In the genomic region with DNA sequence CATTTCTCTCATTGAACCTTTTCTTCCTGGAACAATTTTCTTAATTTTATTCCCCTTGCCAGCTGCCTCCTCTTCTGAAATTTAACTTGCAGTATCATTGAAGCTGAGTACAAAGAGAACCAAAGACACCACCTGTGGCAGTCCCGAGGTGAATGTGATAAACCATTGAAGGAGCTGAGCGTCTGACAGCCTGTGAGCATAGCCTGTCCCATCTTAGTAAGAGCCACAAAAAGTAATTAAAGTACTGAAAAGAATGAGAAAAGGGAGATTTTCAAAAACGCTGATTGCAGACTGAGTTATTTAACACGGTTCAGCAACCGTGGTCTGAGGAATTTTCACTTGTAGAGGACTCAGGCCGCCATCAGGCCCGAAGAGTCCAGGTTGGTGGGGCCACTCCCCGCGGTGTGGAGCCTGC, we compare ENCODE assay signal across 9 cellular contexts. TPM values are rescaled to one million over a fixed set of nuclear protein-coding genes. Genes with fewer than 3 reads are reported as not detected.
A peak's percentile ranks its signal among the peaks of the same experiment; 100 is the strongest.
DNase-seq lines count a peak whose midpoint lies in the region; ATAC-seq and TF ChIP-seq lines count a peak whose summit lies in the region.
"Had no signal": no experiment of that assay in that cellular context is flagged by ENCODE, and none has a peak within 500 bp of the region (broad histone marks: within the 10 kb centered on the region; RNA-seq: fewer than 3 reads in every experiment).

No MANE protein-coding gene starts in this region.

- peak overlapping the region; percentile 83 for H3K9ac ChIP-seq in NT2/D1 (ENCODE audit: insufficient read length, low read depth)

- peaks cover 31% of the 10 kb centered on the region for H3K4me1 Mint-ChIP-seq in Calu3 (ENCODE audit: low read depth, unreplicated experiment)
- peaks cover 31% of the 10 kb centered on the region for H3K4me1 Mint-ChIP-seq in osteocyte (ENCODE audit: unreplicated experiment)

- no peak for ATAC-seq in HG03025 (IDR thresholded peaks at IDR 0.05; ENCODE audit: low FRiP score, unreplicated experiment)

- H3K4me3 Mint-ChIP-seq in Calu3 (ENCODE audit: low read depth, unreplicated experiment), result peak overlapping the region; percentile 82
- H3K4me3 Mint-ChIP-seq in osteocyte (ENCODE audit: unreplicated experiment), result peak overlapping the region; percentile 76

- H3K36me3 Mint-ChIP-seq in Calu3 (ENCODE audit: insufficient read depth, unreplicated experiment) (peaks cover 21% of the 10 kb centered on the region), osteocyte (ENCODE audit: unreplicated experiment) (peaks cover 11% of the 10 kb centered on the region)

- BruUV-seq in Calu3 (replicated peaks; lab: Mats Ljungman, UMichigan), result no TSS peak

- H3K4me3 ChIP-seq in NT2/D1 (ENCODE audit: insufficient read length, low read depth), result peak overlapping the region; percentile 45
- H3K4me3 ChIP-seq in effector memory CD4-positive, alpha-beta T cell (ENCODE audit: insufficient read depth, low read depth, low read length, poor library complexity, severe bottlenecking), result no peak overlapping the region

- TF ChIP-seq CTCF in Calu3 (IDR thresholded peaks at IDR 0.05; ENCODE audit: unreplicated experiment), result no peak
- no peak for TF ChIP-seq CTCF in osteocyte (IDR thresholded peaks at IDR 0.05)

- CTCF ChIA-PET in Calu3 (lab: Charles Lee), result interaction anchor here (0.8 to 2.3 kb wide), 4 partner anchors 11 to 46 kb away, joined by 3 to 13 read pairs (median 10); no protein-coding TSS in a partner anchor

- H3K27ac ChIP-seq in effector memory CD4-positive, alpha-beta T cell (ENCODE audit: insufficient read depth, low read length, poor library complexity, severe bottlenecking), result peak overlapping the region; percentile 80

- DNase-seq in Calu3, result no peak
- DNase-seq in NT2/D1 (ENCODE audit: low read depth, low spot score), result no peak
- no peak for DNase-seq in effector memory CD4-positive, alpha-beta T cell
- no peak for DNase-seq in osteocyte (ENCODE audit: extremely low spot score, unreplicated experiment)
- no peak for DNase-seq in NCI-H748 treated with DMSO at 0.1 percent for 48 hours (lab: John Stamatoyannopoulos, UW)
- DNase-seq in activated effector memory CD4-positive, alpha-beta T cell treated with anti-CD3 and anti-CD28 coated beads, Interleukin-2, amount 50 U/mL, for 16 hours, result no peak
- no peak for DNase-seq in MV-4-11 (lab: John Stamatoyannopoulos, UW)

- H3K36me3 ChIP-seq in NT2/D1 (ENCODE audit: insufficient read depth, insufficient read length, low read length), result no peaks in the 10 kb centered on the region
- no peaks in the 10 kb centered on the region for H3K36me3 ChIP-seq in effector memory CD4-positive, alpha-beta T cell (ENCODE audit: control insufficient read depth, insufficient read depth, low read length)

- peaks cover 6% of the 10 kb centered on the region; the same call in 1 of the 2 replicates for H3K9me3 ChIP-seq in NT2/D1 (ENCODE audit: insufficient read depth, low read length)
- H3K9me3 ChIP-seq in effector memory CD4-positive, alpha-beta T cell (ENCODE audit: control insufficient read depth, low read length), result no peaks in the 10 kb centered on the region

- H3K27ac Mint-ChIP-seq in Calu3 (ENCODE audit: unreplicated experiment) (peak overlapping the region; percentile 81), osteocyte (ENCODE audit: unreplicated experiment) (peak overlapping the region; percentile 74)

- intact Hi-C loops in Calu3 (cut with micrococcal nuclease; ENCODE audit: unreplicated experiment), result loop anchor here (1.0 kb wide), 1 partner anchor 25 kb away; no protein-coding TSS in a partner anchor

- no peaks in the 10 kb centered on the region for H3K27me3 Mint-ChIP-seq in Calu3 (ENCODE audit: unreplicated experiment)
- no peaks in the 10 kb centered on the region for H3K27me3 Mint-ChIP-seq in osteocyte (ENCODE audit: unreplicated experiment)

- peaks cover 6% of the 10 kb centered on the region for H3K4me1 ChIP-seq in NT2/D1 (ENCODE audit: insufficient read depth, insufficient read length)
- H3K4me1 ChIP-seq in effector memory CD4-positive, alpha-beta T cell (ENCODE audit: control insufficient read depth, insufficient read depth, low read length, poor library complexity, severe bottlenecking), result peaks cover 11% of the 10 kb centered on the region

- H3K9me3 Mint-ChIP-seq in Calu3 (ENCODE audit: low read depth, unreplicated experiment), result no peaks in the 10 kb centered on the region
- peaks cover 3% of the 10 kb centered on the region for H3K9me3 Mint-ChIP-seq in osteocyte (ENCODE audit: unreplicated experiment)

- H3K27me3 ChIP-seq in NT2/D1 (ENCODE audit: insufficient read depth, insufficient read length), result no peaks in the 10 kb centered on the region
- H3K27me3 ChIP-seq in effector memory CD4-positive, alpha-beta T cell (replicated peaks; ENCODE audit: control insufficient read depth, insufficient read depth, low read length, poor library complexity, severe bottlenecking), result no peaks in the 10 kb centered on the region

RNA-seq across cellular contexts. Expression of gene ST6GALNAC1, which starts 27.2 kb away (rescaled TPM):
- 52.2 and 52.4 TPM in 2 replicates for total RNA-seq in Calu3 (2022)
- total RNA-seq in osteocyte, result not detected in 2 replicates
- total RNA-seq: glomerular endothelial cell had no signal

RNA-seq across cellular contexts. Expression of gene MXRA7, which starts 40.0 kb away (rescaled TPM):
- total RNA-seq in Calu3 (2022), result 6.5 and 9.9 TPM in 2 replicates
- 183 and 187 TPM in 2 replicates for total RNA-seq in osteocyte

RNA-seq across cellular contexts. Expression of gene JMJD6, which starts 55.7 kb away (rescaled TPM):
- 60.8 and 62.1 TPM in 2 replicates for total RNA-seq in Calu3 (2022)
- total RNA-seq in osteocyte, result 16.8 and 22.7 TPM in 2 replicates

RNA-seq across cellular contexts. Expression of gene METTL23, which starts 55.9 kb away (rescaled TPM):
- 56.1 and 58.1 TPM in 2 replicates for total RNA-seq in Calu3 (2022)
- 35.7 and 36.3 TPM in 2 replicates for total RNA-seq in osteocyte

Comparison
In these comparisons a context has a peak if more than half of its experiments do, and no peak if none do; other contexts are left out.
1. RNA of gene ST6GALNAC1, which starts 27.2 kb away (total RNA-seq): 52.2 to 52.4 TPM in Calu3; not detected in osteocyte; every median in the first group is over 10 times any median in the second.
2. RNA of gene MXRA7, which starts 40.0 kb away (total RNA-seq): 183 to 187 TPM in osteocyte; 6.5 to 9.9 TPM in Calu3; every median in the first group is over 10 times any median in the second.